Comparison of ENCODE assay signal across 23 cellular contexts in the genomic region with DNA sequence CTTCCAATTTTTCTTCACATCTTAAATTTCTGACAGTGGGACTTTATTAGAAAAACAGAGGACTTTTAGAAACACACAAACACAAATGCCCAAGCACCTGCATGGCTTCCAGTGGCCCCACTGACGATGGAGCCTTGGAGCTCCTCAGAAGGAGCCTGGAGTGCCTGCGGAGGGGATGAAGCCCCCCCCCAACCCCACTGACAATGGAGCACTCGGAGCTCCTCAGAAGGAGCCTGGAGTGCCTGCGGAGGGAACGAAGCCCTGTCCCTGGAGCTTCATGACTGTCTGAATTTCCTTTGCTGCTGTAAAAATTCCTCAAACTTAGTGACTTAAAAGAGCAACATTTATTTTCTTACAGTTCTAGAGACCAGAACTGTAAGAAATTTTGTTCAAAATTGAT.
DNase-seq lines count a peak whose midpoint lies in the region; ATAC-seq and TF ChIP-seq lines count a peak whose summit lies in the region.
"Had no signal": no experiment of that assay in that cellular context is flagged by ENCODE, and none has a peak within 500 bp of the region (broad histone marks: within the 10 kb centered on the region; RNA-seq: fewer than 3 reads in every experiment).

No MANE protein-coding gene starts in this region.

- no peak overlapping the region for H3K27ac ChIP-seq in neural progenitor cell
- H3K27ac ChIP-seq: BLaER1 had no signal

- H3K9me3 Mint-ChIP-seq in WTC11 (no peaks in the 10 kb centered on the region), neural progenitor cell (no peaks in the 10 kb centered on the region)
- H3K9me3 Mint-ChIP-seq in activated CD4-positive, alpha-beta T cell treated with anti-CD3 and anti-CD28 coated beads for 36 hours (ENCODE audit: low read depth), result no peaks in the 10 kb centered on the region
- H3K9me3 Mint-ChIP-seq: CD14-positive monocyte; CD4-positive, alpha-beta memory T cell; CD4-positive, CD25-positive, alpha-beta regulatory T cell; CD8-positive, alpha-beta memory T cell had no signal

- POLR2A ChIA-PET in WTC11 (lab: Charles Lee), result no interaction called here
- POLR2A ChIA-PET in activated CD4-positive, alpha-beta T cell treated with anti-CD3 and anti-CD28 coated beads for 36 hours (lab: Charles Lee), result no interaction called here

- CTCF ChIA-PET in WTC11 (lab: Charles Lee), result interaction anchor here (0.5 kb wide), 1 partner anchor 11 kb away, joined by 4 read pairs; no protein-coding TSS in a partner anchor
- CTCF ChIA-PET in activated CD4-positive, alpha-beta T cell treated with anti-CD3 and anti-CD28 coated beads for 36 hours (lab: Charles Lee), result no interaction called here

- H3F3A ChIP-seq in neural progenitor cell (ENCODE audit: low read depth), result no peaks in the 10 kb centered on the region

- no peaks in the 10 kb centered on the region for H4K20me1 ChIP-seq in neural progenitor cell (ENCODE audit: low read depth)
- H4K20me1 ChIP-seq: BLaER1 had no signal

- H3K36me3 ChIP-seq in neural progenitor cell, result no peaks in the 10 kb centered on the region
- H3K36me3 ChIP-seq: BE2C, BLaER1 had no signal

- no peak overlapping the region for H3K4me2 ChIP-seq in neural progenitor cell
- H3K4me2 ChIP-seq: BLaER1 had no signal

- no peak overlapping the region for H3K9ac ChIP-seq in neural progenitor cell
- H3K9ac ChIP-seq: BLaER1 had no signal

- no peaks in the 10 kb centered on the region for H3K9me3 ChIP-seq in neural progenitor cell (ENCODE audit: low read depth)
- H3K9me3 ChIP-seq: BE2C, BLaER1 had no signal

- H2AFZ ChIP-seq in neural progenitor cell (replicated peaks), result peak overlapping the region; percentile 13

- H3K27me3 Mint-ChIP-seq in WTC11 (ENCODE audit: low read depth) (peaks cover 50% of the 10 kb centered on the region), neural progenitor cell (ENCODE audit: insufficient read depth, low read depth) (no peaks in the 10 kb centered on the region)
- peaks cover 16% of the 10 kb centered on the region for H3K27me3 Mint-ChIP-seq in activated CD4-positive, alpha-beta T cell treated with anti-CD3 and anti-CD28 coated beads for 36 hours

- no peaks in the 10 kb centered on the region for H3K79me2 ChIP-seq in neural progenitor cell (ENCODE audit: low read depth)

- H3K4me3 Mint-ChIP-seq in WTC11 (no peak overlapping the region), neural progenitor cell (no peak overlapping the region)
- no peak overlapping the region for H3K4me3 Mint-ChIP-seq in activated CD4-positive, alpha-beta T cell treated with anti-CD3 and anti-CD28 coated beads for 36 hours
- H3K4me3 Mint-ChIP-seq: CD14-positive monocyte; CD4-positive, alpha-beta memory T cell; CD4-positive, CD25-positive, alpha-beta regulatory T cell; CD8-positive, alpha-beta memory T cell had no signal

- no peaks in the 10 kb centered on the region for H3K27me3 ChIP-seq in neural progenitor cell
- H3K27me3 ChIP-seq: BE2C, BLaER1 had no signal

- ATAC-seq in WTC11 (peak; percentile 71), HG02870 (IDR thresholded peaks at IDR 0.05; ENCODE audit: unreplicated experiment) (no peak)
- no peak for ATAC-seq in activated CD4-positive, alpha-beta T cell treated with anti-CD3 and anti-CD28 coated beads for 36 hours
- ATAC-seq: GM12878 had no signal

- H3K36me3 Mint-ChIP-seq in WTC11, result no peaks in the 10 kb centered on the region
- no peaks in the 10 kb centered on the region for H3K36me3 Mint-ChIP-seq in neural progenitor cell
- no peaks in the 10 kb centered on the region for H3K36me3 Mint-ChIP-seq in activated CD4-positive, alpha-beta T cell treated with anti-CD3 and anti-CD28 coated beads for 36 hours (ENCODE audit: low read depth)
- H3K36me3 Mint-ChIP-seq: CD14-positive monocyte; CD4-positive, alpha-beta memory T cell; CD4-positive, CD25-positive, alpha-beta regulatory T cell; CD8-positive, alpha-beta memory T cell had no signal

- intact Hi-C loops in activated CD4-positive, alpha-beta T cell treated with anti-CD3 and anti-CD28 coated beads for 36 hours (cut with DNase I, micrococcal nuclease), result no loop called here

- TF ChIP-seq CTCF in WTC11 (IDR thresholded peaks at IDR 0.05) (no peak), neural progenitor cell (IDR thresholded peaks at IDR 0.05) (no peak)

- H3K4me1 ChIP-seq in neural progenitor cell, result peaks cover 3% of the 10 kb centered on the region
- H3K4me1 ChIP-seq: BE2C, BLaER1 had no signal

- no peak overlapping the region for H3K4me3 ChIP-seq in neural progenitor cell
- H3K4me3 ChIP-seq: BLaER1, GM12878 had no signal

- 0 out of 2 replicates have a peak, but pooled peaks cover 14% of the 10 kb centered on the region for H3K4me1 Mint-ChIP-seq in WTC11
- peaks cover 2% of the 10 kb centered on the region for H3K4me1 Mint-ChIP-seq in neural progenitor cell
- no peaks in the 10 kb centered on the region for H3K4me1 Mint-ChIP-seq in activated CD4-positive, alpha-beta T cell treated with anti-CD3 and anti-CD28 coated beads for 36 hours
- H3K4me1 Mint-ChIP-seq: CD14-positive monocyte; CD4-positive, CD25-positive, alpha-beta regulatory T cell; CD8-positive, alpha-beta memory T cell had no signal

- DNase-seq in WTC11 (ENCODE audit: low spot score) (no peak), neural progenitor cell (ENCODE audit: low spot score) (no peak)
- DNase-seq in activated effector memory CD4-positive, alpha-beta T cell treated with Interleukin-2 at 50 U/mL for 16 hours, result no peak
- no peak for DNase-seq in activated CD4-positive, alpha-beta T cell treated with anti-CD3 and anti-CD28 coated beads for 36 hours
- DNase-seq: 8988T; ACHN; BE2C; C1 segment of cervical spinal cord; CD4-positive, alpha-beta memory T cell; CD4-positive, CD25-positive, alpha-beta regulatory T cell; CD8-positive, alpha-beta memory T cell; COR-L47; DMS 273 treated with DMSO at 0.1 percent for 48 hours; DMS153; DMS53; DMS79; DND-41; EL; GDM1 had no signal

- no peak overlapping the region for H3K27ac Mint-ChIP-seq in WTC11
- H3K27ac Mint-ChIP-seq in neural progenitor cell, result no peak overlapping the region
- no peak overlapping the region for H3K27ac Mint-ChIP-seq in activated CD4-positive, alpha-beta T cell treated with anti-CD3 and anti-CD28 coated beads for 36 hours
- H3K27ac Mint-ChIP-seq: CD4-positive, alpha-beta memory T cell; CD4-positive, CD25-positive, alpha-beta regulatory T cell; CD8-positive, alpha-beta memory T cell had no signal

TF ChIP-seq in WTC11, 78 proteins besides CTCF, POLR2A, EP300 and RAD21 (continues in another document):
- TF ChIP-seq, protein P1, sequence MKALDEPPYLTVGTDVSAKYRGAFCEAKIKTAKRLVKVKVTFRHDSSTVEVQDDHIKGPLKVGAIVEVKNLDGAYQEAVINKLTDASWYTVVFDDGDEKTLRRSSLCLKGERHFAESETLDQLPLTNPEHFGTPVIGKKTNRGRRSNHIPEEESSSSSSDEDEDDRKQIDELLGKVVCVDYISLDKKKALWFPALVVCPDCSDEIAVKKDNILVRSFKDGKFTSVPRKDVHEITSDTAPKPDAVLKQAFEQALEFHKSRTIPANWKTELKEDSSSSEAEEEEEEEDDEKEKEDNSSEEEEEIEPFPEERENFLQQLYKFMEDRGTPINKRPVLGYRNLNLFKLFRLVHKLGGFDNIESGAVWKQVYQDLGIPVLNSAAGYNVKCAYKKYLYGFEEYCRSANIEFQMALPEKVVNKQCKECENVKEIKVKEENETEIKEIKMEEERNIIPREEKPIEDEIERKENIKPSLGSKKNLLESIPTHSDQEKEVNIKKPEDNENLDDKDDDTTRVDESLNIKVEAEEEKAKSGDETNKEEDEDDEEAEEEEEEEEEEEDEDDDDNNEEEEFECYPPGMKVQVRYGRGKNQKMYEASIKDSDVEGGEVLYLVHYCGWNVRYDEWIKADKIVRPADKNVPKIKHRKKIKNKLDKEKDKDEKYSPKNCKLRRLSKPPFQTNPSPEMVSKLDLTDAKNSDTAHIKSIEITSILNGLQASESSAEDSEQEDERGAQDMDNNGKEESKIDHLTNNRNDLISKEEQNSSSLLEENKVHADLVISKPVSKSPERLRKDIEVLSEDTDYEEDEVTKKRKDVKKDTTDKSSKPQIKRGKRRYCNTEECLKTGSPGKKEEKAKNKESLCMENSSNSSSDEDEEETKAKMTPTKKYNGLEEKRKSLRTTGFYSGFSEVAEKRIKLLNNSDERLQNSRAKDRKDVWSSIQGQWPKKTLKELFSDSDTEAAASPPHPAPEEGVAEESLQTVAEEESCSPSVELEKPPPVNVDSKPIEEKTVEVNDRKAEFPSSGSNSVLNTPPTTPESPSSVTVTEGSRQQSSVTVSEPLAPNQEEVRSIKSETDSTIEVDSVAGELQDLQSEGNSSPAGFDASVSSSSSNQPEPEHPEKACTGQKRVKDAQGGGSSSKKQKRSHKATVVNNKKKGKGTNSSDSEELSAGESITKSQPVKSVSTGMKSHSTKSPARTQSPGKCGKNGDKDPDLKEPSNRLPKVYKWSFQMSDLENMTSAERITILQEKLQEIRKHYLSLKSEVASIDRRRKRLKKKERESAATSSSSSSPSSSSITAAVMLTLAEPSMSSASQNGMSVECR (CRISPR knock-in tag; IDR thresholded peaks at IDR 0.05; ENCODE audit: borderline replicate concordance), result no peak
- TF ChIP-seq, protein P2, sequence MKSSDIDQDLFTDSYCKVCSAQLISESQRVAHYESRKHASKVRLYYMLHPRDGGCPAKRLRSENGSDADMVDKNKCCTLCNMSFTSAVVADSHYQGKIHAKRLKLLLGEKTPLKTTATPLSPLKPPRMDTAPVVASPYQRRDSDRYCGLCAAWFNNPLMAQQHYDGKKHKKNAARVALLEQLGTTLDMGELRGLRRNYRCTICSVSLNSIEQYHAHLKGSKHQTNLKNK (CRISPR knock-in tag; IDR thresholded peaks at IDR 0.05), result no peak
- TF ChIP-seq TEAD1 (CRISPR knock-in tag; IDR thresholded peaks at IDR 0.05) (no peak), CREB1 (CRISPR knock-in tag; IDR thresholded peaks at IDR 0.05) (no peak), SMAD3 (CRISPR knock-in tag; IDR thresholded peaks at IDR 0.05; ENCODE audit: borderline replicate concordance) (no peak), ZNF317 (CRISPR knock-in tag; IDR thresholded peaks at IDR 0.05; ENCODE audit: borderline replicate concordance, low read depth) (no peak), SMAD4 (CRISPR knock-in tag; IDR thresholded peaks at IDR 0.05) (no peak)
